ENCODE assay signal across 8 cellular contexts in genomic region chr17:59753522-59754467, GRCh38. TPM values are rescaled to one million over a fixed set of nuclear protein-coding genes. Genes with fewer than 3 reads are reported as not detected.
DNase-seq lines count a peak whose midpoint lies in the region; ATAC-seq and TF ChIP-seq lines count a peak whose summit lies in the region.

No MANE protein-coding gene starts in this region.

- no peaks in the 10 kb centered on the region for H3K36me3 Mint-ChIP-seq in endothelial cell (ENCODE audit: low read depth, unreplicated experiment)

- H3K27ac ChIP-seq in vagina, result peak overlapping the region; percentile 66

- H3K9me3 ChIP-seq in mucosa of descending colon, result no peaks in the 10 kb centered on the region
- H3K9me3 ChIP-seq in vagina, result no peaks in the 10 kb centered on the region

- H3K27me3 ChIP-seq in vagina, result no peaks in the 10 kb centered on the region

- peak; percentile 92 for ATAC-seq in mucosa of descending colon

- H3K4me1 ChIP-seq in mucosa of descending colon (ENCODE audit: low read depth), result peaks cover 11% of the 10 kb centered on the region
- peaks cover 20% of the 10 kb centered on the region for H3K4me1 ChIP-seq in vagina

- H3K27me3 Mint-ChIP-seq in endothelial cell (ENCODE audit: unreplicated experiment), result no peaks in the 10 kb centered on the region

- H3K36me3 ChIP-seq in mucosa of descending colon (ENCODE audit: low read depth), result no peaks in the 10 kb centered on the region
- H3K36me3 ChIP-seq in vagina, result no peaks in the 10 kb centered on the region

- TF ChIP-seq CTCF in endothelial cell (IDR thresholded peaks at IDR 0.05; ENCODE audit: unreplicated experiment) (peak; percentile 75), mucosa of descending colon (IDR thresholded peaks at IDR 0.05) (peak; percentile 44), vagina (IDR thresholded peaks at IDR 0.05) (peak; percentile 68 to 76 (median 69))

- intact Hi-C loops in mucosa of descending colon (cut with DNase I, micrococcal nuclease), result loop anchor here in 1 of 2 donors (2.0 kb wide), 1 partner anchor 105 kb away; no protein-coding TSS in a partner anchor
- intact Hi-C loops in vagina (cut with DNase I), result loop anchor here (5.0 kb wide), 2 partner anchors 89 to 114 kb away; no protein-coding TSS in a partner anchor

- H3K4me3 ChIP-seq in mucosa of descending colon, result no peak overlapping the region
- H3K4me3 ChIP-seq in vagina, result peak overlapping the region in 1 of 2 donors; percentile 2

- DNase-seq in DMS79 (lab: John Stamatoyannopoulos, UW) (peak; percentile 21), HCEC 1CT (peak; percentile 82), NCI-H1930 (lab: John Stamatoyannopoulos, UW) (peak; percentile 66 to 79), SW 1271 (lab: John Stamatoyannopoulos, UW) (peak; percentile 36 to 91), endothelial cell (ENCODE audit: low spot score) (no peak), mucosa of descending colon (peak in 1 of 3 donors; percentile 69), vagina (ENCODE audit: extremely low spot score in 2 of 2) (no peak), UCSD-AML1 (lab: John Stamatoyannopoulos, UW; ENCODE audit: unreplicated experiment) (no peak)

- no peaks in the 10 kb centered on the region for H3K4me1 Mint-ChIP-seq in endothelial cell (ENCODE audit: unreplicated experiment)

- H3K4me3 Mint-ChIP-seq in endothelial cell (ENCODE audit: unreplicated experiment), result no peak overlapping the region

- H3K9me3 Mint-ChIP-seq in endothelial cell (ENCODE audit: unreplicated experiment), result no peaks in the 10 kb centered on the region

- TF ChIP-seq POLR2A in vagina (IDR thresholded peaks at IDR 0.05), result no peak

- no peak overlapping the region for H3K27ac Mint-ChIP-seq in endothelial cell (ENCODE audit: unreplicated experiment)

RNA-seq across cellular contexts. Expression of gene VMP1, which starts 46.3 kb away (rescaled TPM):
- total RNA-seq in endothelial cell (ENCODE audit: unreplicated experiment), result 64.9 TPM
- total RNA-seq in mucosa of descending colon, result 100 to 1,000 TPM; 257 to 361 (median 266) TPM
- 380 TPM for total RNA-seq in vagina

RNA-seq across cellular contexts. Expression of gene PTRH2, which starts 46.6 kb away (rescaled TPM):
- total RNA-seq in endothelial cell (ENCODE audit: unreplicated experiment), result 15.4 TPM
- total RNA-seq in mucosa of descending colon, result 10 to 100 TPM; 17.0 to 20.4 (median 20.2) TPM
- 43.0 TPM for total RNA-seq in vagina

Comparison
In these comparisons a context has a peak if more than half of its experiments do, and no peak if none do; other contexts are left out.
1. DNase-seq: peak in DMS79 (single experiment), HCEC 1CT (single experiment), NCI-H1930 (2 of 2) and SW 1271 (2 of 2); none in endothelial cell (single experiment), vagina (0 of 2) and UCSD-AML1 (single experiment).
2. Peak in every context shown above with its lines, with median percentiles within 50 percentile points of each other: CTCF ChIP-seq.